Comparison of ENCODE assay signal across 10 cellular contexts in the genomic region with DNA sequence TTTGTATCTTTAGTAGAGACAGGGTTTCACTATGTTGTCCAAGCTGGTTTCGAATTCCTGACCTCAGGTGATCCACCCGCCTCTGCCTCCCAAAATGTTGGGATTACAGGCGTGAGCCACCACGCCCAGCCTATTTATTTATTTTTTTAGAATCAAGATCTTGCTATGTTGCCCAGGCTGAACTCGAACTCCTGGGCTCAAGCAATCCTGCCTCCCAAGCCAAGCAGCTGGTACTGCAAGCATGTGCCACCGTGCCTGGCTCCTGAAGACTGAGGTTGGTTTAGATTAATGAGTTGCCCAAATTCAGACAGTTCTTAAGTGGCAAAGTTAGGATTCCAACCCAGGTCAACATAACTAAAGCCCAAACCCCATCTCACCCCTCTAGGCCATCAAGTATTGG. TPM values are rescaled to one million over a fixed set of nuclear protein-coding genes. Genes with fewer than 3 reads are reported as not detected.
"Had no signal": no experiment of that assay in that cellular context is flagged by ENCODE, and none has a peak within 500 bp of the region (broad histone marks: within the 10 kb centered on the region; RNA-seq: fewer than 3 reads in every experiment).

No MANE protein-coding gene starts in this region.

- DNase-seq: GOT3, H7, HCEC 1CT, HFFc6, KBM-7 had no signal

- H3K9me3 Mint-ChIP-seq: HFFc6, IgD-negative memory B cell had no signal

- H3K27me3 Mint-ChIP-seq: IgD-negative memory B cell had no signal

- H3K4me3 Mint-ChIP-seq: HFFc6, IgD-negative memory B cell had no signal

- H3K4me2 ChIP-seq: KMS-11 had no signal

- H3K27ac ChIP-seq: KMS-11 had no signal

- FAIRE-seq: HTR-8/SVneo had no signal

- H3K27ac Mint-ChIP-seq: HFFc6, IgD-negative memory B cell had no signal

- H3K9ac ChIP-seq: KMS-11 had no signal

- H3K36me3 Mint-ChIP-seq: IgD-negative memory B cell had no signal

RNA-seq across cellular contexts. Expression of gene SLC52A1, which starts 7.9 kb away (rescaled TPM):
- total RNA-seq: H4, HT-29 had no signal
- polyA plus RNA-seq: IgD-negative memory B cell had no signal
